In the genomic region with DNA sequence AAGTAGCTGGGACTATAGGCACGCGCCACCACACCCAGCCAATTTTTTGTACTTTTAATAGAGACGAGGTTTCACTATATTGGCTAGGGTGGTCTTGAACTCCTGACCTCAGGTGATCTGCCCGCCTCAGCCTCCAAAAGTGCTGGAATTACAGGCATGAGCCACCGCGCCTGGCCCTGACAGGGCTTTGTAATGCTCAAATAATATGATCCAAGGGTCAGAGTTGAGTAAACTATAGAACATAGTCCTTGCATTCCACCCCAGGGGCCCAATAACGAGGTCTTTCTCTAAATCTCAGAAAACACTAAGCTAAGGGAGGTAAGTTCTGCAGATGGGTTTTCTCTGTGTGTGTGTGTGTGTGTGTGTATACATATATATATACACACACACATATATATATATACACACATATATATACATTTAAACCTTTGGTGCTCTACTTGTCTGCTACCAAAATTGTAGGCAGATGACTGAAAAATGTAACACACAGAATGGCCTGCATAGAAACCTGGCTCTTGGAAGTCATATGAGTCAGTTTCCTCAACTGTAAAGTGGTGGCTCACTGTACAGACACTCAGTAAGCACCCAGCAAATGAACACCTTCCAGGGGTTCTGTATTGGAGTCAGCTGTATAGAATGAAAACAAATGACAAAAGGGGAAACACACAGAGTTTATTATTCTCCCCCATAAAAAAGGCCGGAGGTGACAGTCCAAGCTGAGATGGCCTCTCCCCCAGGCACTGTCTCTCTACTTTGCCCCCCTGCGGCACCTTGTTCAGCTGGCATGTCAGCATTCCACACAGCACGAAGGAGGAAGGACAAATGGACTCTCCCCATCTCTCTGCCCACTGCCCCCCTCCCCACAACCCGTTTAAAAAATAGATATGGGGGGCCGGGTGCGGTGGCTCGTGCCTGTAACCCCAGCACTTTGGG, we compare ENCODE assay signal across 1 cellular context.
TF ChIP-seq lines count a peak whose summit lies in the region.

No MANE protein-coding gene starts in this region.

TF ChIP-seq in HepG2, 621 proteins besides CTCF, POLR2A, EP300 and RAD21 (continued from another document and continues in another):
- TF ChIP-seq, protein P1, sequence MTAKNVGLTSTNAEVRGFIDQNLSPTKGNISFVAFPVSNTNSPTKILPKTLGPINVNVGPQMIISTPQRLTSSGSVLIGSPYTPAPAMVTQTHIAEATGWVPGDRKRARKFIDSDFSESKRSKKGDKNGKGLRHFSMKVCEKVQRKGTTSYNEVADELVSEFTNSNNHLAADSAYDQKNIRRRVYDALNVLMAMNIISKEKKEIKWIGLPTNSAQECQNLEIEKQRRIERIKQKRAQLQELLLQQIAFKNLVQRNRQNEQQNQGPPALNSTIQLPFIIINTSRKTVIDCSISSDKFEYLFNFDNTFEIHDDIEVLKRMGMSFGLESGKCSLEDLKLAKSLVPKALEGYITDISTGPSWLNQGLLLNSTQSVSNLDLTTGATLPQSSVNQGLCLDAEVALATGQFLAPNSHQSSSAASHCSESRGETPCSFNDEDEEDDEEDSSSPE (CRISPR knock-in tag; IDR thresholded peaks at IDR 0.05), result no peak; the same call in 1 of the 2 replicates
- TF ChIP-seq ZNF839 (CRISPR knock-in tag; IDR thresholded peaks at IDR 0.05; ENCODE audit: borderline replicate concordance) (no peak), KDM1A (CRISPR knock-in tag; IDR thresholded peaks at IDR 0.05) (peak; percentile 80; the same call in 1 of the 2 replicates), ZFP90 (CRISPR knock-in tag; IDR thresholded peaks at IDR 0.05; ENCODE audit: borderline replicate concordance) (no peak), ZSCAN29 (CRISPR knock-in tag; conservative IDR thresholded peaks at IDR 0.05) (no peak; the same call in 1 of the 2 replicates), U2AF1 (optimal IDR thresholded peaks at IDR 0.05; ENCODE audit: low read depth, low read length) (no peak), THYN1 (CRISPR knock-in tag; IDR thresholded peaks at IDR 0.05; ENCODE audit: borderline replicate concordance, low read depth) (no peak), XBP1 (CRISPR knock-in tag; IDR thresholded peaks at IDR 0.05) (no peak), ATF7 (IDR thresholded peaks at IDR 0.05) (no peak), ATF7 (CRISPR knock-in tag; IDR thresholded peaks at IDR 0.05) (no peak), ZNF75D (CRISPR knock-in tag; IDR thresholded peaks at IDR 0.05; ENCODE audit: borderline replicate concordance) (no peak), ZNF737 (CRISPR knock-in tag; IDR thresholded peaks at IDR 0.05; ENCODE audit: borderline replicate concordance) (no peak), PCBP1 (IDR thresholded peaks at IDR 0.05; ENCODE audit: borderline replicate concordance, low read depth, low read length) (no peak), ZKSCAN1 (IDR thresholded peaks at IDR 0.05; ENCODE audit: low read length) (no peak), KDM5B (CRISPR knock-in tag; IDR thresholded peaks at IDR 0.05; ENCODE audit: borderline replicate concordance) (no peak), MIER3 (CRISPR knock-in tag; IDR thresholded peaks at IDR 0.05; ENCODE audit: borderline replicate concordance) (peak; percentile 49; the same call in 1 of the 2 replicates), HDAC2 (CRISPR knock-in tag; IDR thresholded peaks at IDR 0.05) (peak; percentile 79; the same call in 1 of the 2 replicates), PLRG1 (conservative IDR thresholded peaks at IDR 0.05) (no peak), ZNF337 (CRISPR knock-in tag; IDR thresholded peaks at IDR 0.05; ENCODE audit: borderline replicate concordance, low read depth) (no peak), SAFB2 (CRISPR knock-in tag; IDR thresholded peaks at IDR 0.05; ENCODE audit: borderline replicate concordance, low read depth) (no peak), AGO1 (IDR thresholded peaks at IDR 0.05; ENCODE audit: low read depth, low read length, poor library complexity, severe bottlenecking) (no peak), ZNF12 (CRISPR knock-in tag; IDR thresholded peaks at IDR 0.05) (no peak), ZKSCAN5 (CRISPR knock-in tag; IDR thresholded peaks at IDR 0.05) (no peak), MAFF (IDR thresholded peaks at IDR 0.05; ENCODE audit: low read depth, low read length) (no peak), CEBPB (IDR thresholded peaks at IDR 0.05; ENCODE audit: borderline replicate concordance, low read depth, low read length) (no peak), HNF4A (CRISPR knock-in tag; IDR thresholded peaks at IDR 0.05) (peak; percentile 95), GATAD2A (CRISPR knock-in tag; IDR thresholded peaks at IDR 0.05) (peak; percentile 88), SP4 (CRISPR knock-in tag; IDR thresholded peaks at IDR 0.05) (no peak), RFXANK (CRISPR knock-in tag; IDR thresholded peaks at IDR 0.05) (no peak), AKAP8 (CRISPR knock-in tag; IDR thresholded peaks at IDR 0.05) (no peak), RBM22 (optimal IDR thresholded peaks at IDR 0.05; ENCODE audit: low read length) (no peak), JUNB (CRISPR knock-in tag; IDR thresholded peaks at IDR 0.05; ENCODE audit: borderline replicate concordance) (no peak), ZNF557 (CRISPR knock-in tag; IDR thresholded peaks at IDR 0.05) (no peak), ZNF468 (CRISPR knock-in tag; IDR thresholded peaks at IDR 0.05) (no peak), ZBTB1 (CRISPR knock-in tag; IDR thresholded peaks at IDR 0.05; ENCODE audit: borderline replicate concordance) (no peak), NFYB (CRISPR knock-in tag; IDR thresholded peaks at IDR 0.05) (no peak), ZFP37 (CRISPR knock-in tag; IDR thresholded peaks at IDR 0.05; ENCODE audit: borderline replicate concordance) (no peak), ZNF577 (CRISPR knock-in tag; IDR thresholded peaks at IDR 0.05; ENCODE audit: borderline replicate concordance, low read depth) (no peak), FOXP1 (IDR thresholded peaks at IDR 0.05) (no peak), FOXP1 (CRISPR knock-in tag; IDR thresholded peaks at IDR 0.05) (0 out of 2 replicates have a peak, but pooled peaks have one; percentile 32), ATF1 (CRISPR knock-in tag; IDR thresholded peaks at IDR 0.05) (no peak), HCFC1 (IDR thresholded peaks at IDR 0.05; ENCODE audit: low read depth, low read length) (no peak), NPAS2 (CRISPR knock-in tag; IDR thresholded peaks at IDR 0.05; ENCODE audit: borderline replicate concordance) (no peak), ZFP82 (CRISPR knock-in tag; IDR thresholded peaks at IDR 0.05; ENCODE audit: borderline replicate concordance) (no peak), ZMAT3 (CRISPR knock-in tag; conservative IDR thresholded peaks at IDR 0.05) (no peak), SP2 (CRISPR knock-in tag; IDR thresholded peaks at IDR 0.05) (no peak), NKX3-1 (CRISPR knock-in tag; IDR thresholded peaks at IDR 0.05) (no peak), ZNF430 (CRISPR knock-in tag; IDR thresholded peaks at IDR 0.05) (no peak)
- TF ChIP-seq, protein P2, sequence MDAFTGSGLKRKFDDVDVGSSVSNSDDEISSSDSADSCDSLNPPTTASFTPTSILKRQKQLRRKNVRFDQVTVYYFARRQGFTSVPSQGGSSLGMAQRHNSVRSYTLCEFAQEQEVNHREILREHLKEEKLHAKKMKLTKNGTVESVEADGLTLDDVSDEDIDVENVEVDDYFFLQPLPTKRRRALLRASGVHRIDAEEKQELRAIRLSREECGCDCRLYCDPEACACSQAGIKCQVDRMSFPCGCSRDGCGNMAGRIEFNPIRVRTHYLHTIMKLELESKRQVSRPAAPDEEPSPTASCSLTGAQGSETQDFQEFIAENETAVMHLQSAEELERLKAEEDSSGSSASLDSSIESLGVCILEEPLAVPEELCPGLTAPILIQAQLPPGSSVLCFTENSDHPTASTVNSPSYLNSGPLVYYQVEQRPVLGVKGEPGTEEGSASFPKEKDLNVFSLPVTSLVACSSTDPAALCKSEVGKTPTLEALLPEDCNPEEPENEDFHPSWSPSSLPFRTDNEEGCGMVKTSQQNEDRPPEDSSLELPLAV (CRISPR knock-in tag; conservative IDR thresholded peaks at IDR 0.05; ENCODE audit: low read depth), result no peak
- TF ChIP-seq, protein P3, sequence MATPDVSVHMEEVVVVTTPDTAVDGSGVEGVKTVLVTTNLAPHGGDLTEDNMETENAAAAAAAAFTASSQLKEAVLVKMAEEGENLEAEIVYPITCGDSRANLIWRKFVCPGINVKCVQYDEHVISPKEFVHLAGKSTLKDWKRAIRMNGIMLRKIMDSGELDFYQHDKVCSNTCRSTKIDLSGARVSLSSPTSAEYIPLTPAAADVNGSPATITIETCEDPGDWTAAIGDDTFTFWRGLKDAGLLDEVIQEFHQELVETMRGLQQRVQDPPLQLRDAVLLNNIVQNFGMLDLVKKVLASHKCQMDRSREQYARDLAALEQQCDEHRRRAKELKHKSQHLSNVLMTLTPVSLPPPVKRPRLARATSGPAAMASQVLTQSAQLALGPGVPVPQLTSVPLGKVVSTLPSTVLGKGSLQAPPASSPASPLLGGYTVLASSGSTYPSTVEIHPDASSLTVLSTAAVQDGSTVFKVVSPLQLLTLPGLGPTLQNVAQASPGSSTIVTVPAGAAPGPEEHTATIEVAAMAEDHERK (CRISPR knock-in tag; IDR thresholded peaks at IDR 0.05; ENCODE audit: low read depth), result no peak
- TF ChIP-seq, protein P4, sequence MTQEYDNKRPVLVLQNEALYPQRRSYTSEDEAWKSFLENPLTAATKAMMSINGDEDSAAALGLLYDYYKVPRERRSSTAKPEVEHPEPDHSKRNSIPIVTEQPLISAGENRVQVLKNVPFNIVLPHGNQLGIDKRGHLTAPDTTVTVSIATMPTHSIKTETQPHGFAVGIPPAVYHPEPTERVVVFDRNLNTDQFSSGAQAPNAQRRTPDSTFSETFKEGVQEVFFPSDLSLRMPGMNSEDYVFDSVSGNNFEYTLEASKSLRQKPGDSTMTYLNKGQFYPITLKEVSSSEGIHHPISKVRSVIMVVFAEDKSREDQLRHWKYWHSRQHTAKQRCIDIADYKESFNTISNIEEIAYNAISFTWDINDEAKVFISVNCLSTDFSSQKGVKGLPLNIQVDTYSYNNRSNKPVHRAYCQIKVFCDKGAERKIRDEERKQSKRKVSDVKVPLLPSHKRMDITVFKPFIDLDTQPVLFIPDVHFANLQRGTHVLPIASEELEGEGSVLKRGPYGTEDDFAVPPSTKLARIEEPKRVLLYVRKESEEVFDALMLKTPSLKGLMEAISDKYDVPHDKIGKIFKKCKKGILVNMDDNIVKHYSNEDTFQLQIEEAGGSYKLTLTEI (CRISPR knock-in tag; conservative IDR thresholded peaks at IDR 0.05), result no peak
- TF ChIP-seq, protein P5, sequence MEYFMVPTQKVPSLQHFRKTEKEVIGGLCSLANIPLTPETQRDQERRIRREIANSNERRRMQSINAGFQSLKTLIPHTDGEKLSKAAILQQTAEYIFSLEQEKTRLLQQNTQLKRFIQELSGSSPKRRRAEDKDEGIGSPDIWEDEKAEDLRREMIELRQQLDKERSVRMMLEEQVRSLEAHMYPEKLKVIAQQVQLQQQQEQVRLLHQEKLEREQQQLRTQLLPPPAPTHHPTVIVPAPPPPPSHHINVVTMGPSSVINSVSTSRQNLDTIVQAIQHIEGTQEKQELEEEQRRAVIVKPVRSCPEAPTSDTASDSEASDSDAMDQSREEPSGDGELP (IDR thresholded peaks at IDR 0.05; ENCODE audit: borderline replicate concordance, low read depth), result no peak; the same call in 1 of the 2 replicates
- TF ChIP-seq, protein P6, sequence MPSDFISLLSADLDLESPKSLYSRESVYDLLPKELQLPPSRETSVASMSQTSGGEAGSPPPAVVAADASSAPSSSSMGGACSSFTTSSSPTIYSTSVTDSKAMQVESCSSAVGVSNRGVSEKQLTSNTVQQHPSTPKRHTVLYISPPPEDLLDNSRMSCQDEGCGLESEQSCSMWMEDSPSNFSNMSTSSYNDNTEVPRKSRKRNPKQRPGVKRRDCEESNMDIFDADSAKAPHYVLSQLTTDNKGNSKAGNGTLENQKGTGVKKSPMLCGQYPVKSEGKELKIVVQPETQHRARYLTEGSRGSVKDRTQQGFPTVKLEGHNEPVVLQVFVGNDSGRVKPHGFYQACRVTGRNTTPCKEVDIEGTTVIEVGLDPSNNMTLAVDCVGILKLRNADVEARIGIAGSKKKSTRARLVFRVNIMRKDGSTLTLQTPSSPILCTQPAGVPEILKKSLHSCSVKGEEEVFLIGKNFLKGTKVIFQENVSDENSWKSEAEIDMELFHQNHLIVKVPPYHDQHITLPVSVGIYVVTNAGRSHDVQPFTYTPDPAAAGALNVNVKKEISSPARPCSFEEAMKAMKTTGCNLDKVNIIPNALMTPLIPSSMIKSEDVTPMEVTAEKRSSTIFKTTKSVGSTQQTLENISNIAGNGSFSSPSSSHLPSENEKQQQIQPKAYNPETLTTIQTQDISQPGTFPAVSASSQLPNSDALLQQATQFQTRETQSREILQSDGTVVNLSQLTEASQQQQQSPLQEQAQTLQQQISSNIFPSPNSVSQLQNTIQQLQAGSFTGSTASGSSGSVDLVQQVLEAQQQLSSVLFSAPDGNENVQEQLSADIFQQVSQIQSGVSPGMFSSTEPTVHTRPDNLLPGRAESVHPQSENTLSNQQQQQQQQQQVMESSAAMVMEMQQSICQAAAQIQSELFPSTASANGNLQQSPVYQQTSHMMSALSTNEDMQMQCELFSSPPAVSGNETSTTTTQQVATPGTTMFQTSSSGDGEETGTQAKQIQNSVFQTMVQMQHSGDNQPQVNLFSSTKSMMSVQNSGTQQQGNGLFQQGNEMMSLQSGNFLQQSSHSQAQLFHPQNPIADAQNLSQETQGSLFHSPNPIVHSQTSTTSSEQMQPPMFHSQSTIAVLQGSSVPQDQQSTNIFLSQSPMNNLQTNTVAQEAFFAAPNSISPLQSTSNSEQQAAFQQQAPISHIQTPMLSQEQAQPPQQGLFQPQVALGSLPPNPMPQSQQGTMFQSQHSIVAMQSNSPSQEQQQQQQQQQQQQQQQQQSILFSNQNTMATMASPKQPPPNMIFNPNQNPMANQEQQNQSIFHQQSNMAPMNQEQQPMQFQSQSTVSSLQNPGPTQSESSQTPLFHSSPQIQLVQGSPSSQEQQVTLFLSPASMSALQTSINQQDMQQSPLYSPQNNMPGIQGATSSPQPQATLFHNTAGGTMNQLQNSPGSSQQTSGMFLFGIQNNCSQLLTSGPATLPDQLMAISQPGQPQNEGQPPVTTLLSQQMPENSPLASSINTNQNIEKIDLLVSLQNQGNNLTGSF (CRISPR knock-in tag; IDR thresholded peaks at IDR 0.05), result no peak
- TF ChIP-seq, protein P7, sequence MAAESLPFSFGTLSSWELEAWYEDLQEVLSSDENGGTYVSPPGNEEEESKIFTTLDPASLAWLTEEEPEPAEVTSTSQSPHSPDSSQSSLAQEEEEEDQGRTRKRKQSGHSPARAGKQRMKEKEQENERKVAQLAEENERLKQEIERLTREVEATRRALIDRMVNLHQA (CRISPR knock-in tag; IDR thresholded peaks at IDR 0.05), result no peak
